ENCODE assay signal across 8 cellular contexts in the genomic region with DNA sequence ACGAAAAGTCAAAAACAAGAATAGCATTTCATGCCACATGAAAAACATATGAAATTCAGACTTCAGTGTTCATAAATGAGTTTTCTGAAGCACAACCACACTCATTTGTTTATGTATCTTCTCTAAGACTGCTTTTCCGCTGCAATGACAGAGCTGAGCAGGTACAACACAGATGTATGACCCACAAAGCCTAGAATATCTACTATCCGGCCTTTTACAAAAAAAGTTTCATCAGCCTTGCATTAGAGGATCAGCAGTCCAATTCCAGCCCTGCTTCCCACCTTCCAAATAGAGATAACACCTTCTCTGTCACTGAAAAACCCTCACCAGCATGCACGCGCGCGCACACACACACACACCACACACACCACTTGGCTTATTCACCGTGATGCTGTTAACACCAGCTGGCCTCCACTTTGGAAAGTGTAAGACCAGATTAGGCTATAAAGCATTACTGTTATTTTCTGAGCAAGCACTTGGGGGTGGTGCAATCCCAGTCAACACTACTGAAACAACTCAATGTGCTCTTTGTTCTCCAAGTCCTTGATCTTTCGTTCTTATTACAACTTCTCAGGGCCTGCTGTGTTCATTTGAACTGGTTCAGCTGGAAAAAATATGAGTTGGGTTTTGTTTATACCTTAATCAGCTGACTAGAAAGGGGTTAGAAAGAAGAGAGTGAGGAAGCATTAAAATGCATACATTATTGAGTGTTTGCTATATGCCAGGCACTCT.
DNase-seq lines count a peak whose midpoint lies in the region; ATAC-seq and TF ChIP-seq lines count a peak whose summit lies in the region.

No MANE protein-coding gene starts in this region.

- CTCF ChIA-PET in activated CD4-positive, alpha-beta memory T cell treated with anti-CD3 and anti-CD28 coated beads, Interleukin-2, amount 10 ng/mL, durations not matched to agents 7 days and 5 days (lab: Charles Lee): interaction anchor here (1.6 to 2.0 kb wide), 2 partner anchors 95 to 159 kb away, joined by 4 to 5 read pairs; no protein-coding TSS in a partner anchor

- H3K4me3 Mint-ChIP-seq in activated CD4-positive, alpha-beta memory T cell treated with anti-CD3 and anti-CD28 coated beads, Interleukin-2, amount 10 ng/mL, durations not matched to agents 7 days and 5 days: no peak overlapping the region

- H3K4me1 ChIP-seq in heart left ventricle: peaks cover 0 to 29% (median 6%) of the 10 kb centered on the region in 12 donors

- ATAC-seq in heart left ventricle (peak; percentile 57 to 92 (median 86)), HG02970 (IDR thresholded peaks at IDR 0.05; ENCODE audit: low FRiP score, unreplicated experiment) (no peak)

- WGBS in heart left ventricle, 4 donors: 70 to 88% (median 83%) methylated on average over 9 of the region's 9 CpGs

- peaks cover 32% of the 10 kb centered on the region for H3K4me1 Mint-ChIP-seq in activated CD4-positive, alpha-beta memory T cell treated with anti-CD3 and anti-CD28 coated beads, Interleukin-2, amount 10 ng/mL, durations not matched to agents 7 days and 5 days

- no peaks in the 10 kb centered on the region for H3K36me3 Mint-ChIP-seq in activated CD4-positive, alpha-beta memory T cell treated with anti-CD3 and anti-CD28 coated beads, Interleukin-2, amount 10 ng/mL, durations not matched to agents 7 days and 5 days (ENCODE audit: low read depth)

- H3K9me3 ChIP-seq in heart left ventricle: no peaks in the 10 kb centered on the region

- H3K36me3 ChIP-seq in heart left ventricle: no peaks in the 10 kb centered on the region

- POLR2A ChIA-PET in activated CD4-positive, alpha-beta memory T cell treated with anti-CD3 and anti-CD28 coated beads, Interleukin-2, amount 10 ng/mL, durations not matched to agents 7 days and 5 days (lab: Charles Lee): no interaction called here

- TF ChIP-seq POLR2A in heart left ventricle (IDR thresholded peaks at IDR 0.05): no peak

- peaks cover 1% of the 10 kb centered on the region for H3K27me3 Mint-ChIP-seq in activated CD4-positive, alpha-beta memory T cell treated with anti-CD3 and anti-CD28 coated beads, Interleukin-2, amount 10 ng/mL, durations not matched to agents 7 days and 5 days

- H3K27ac ChIP-seq in heart left ventricle (peak overlapping the region in 7 of 12 donors; percentile 23 to 64 (median 46)), substantia nigra (ENCODE audit: low read depth, low read length, poor library complexity, severe bottlenecking) (peak overlapping the region; percentile 61)

- H3K9me3 Mint-ChIP-seq in activated CD4-positive, alpha-beta memory T cell treated with anti-CD3 and anti-CD28 coated beads, Interleukin-2, amount 10 ng/mL, durations not matched to agents 7 days and 5 days: peaks cover 4% of the 10 kb centered on the region

- peak in 3 of 12 donors; percentile 25 to 37 (median 28) for TF ChIP-seq CTCF in heart left ventricle (IDR thresholded peaks at IDR 0.05)

- no peak overlapping the region for H3K4me3 ChIP-seq in heart left ventricle

- H3K27me3 ChIP-seq in heart left ventricle: no peaks in the 10 kb centered on the region

- intact Hi-C loops in heart left ventricle (cut with DNase I): loop anchor here in 7 of 10 donors (5.0 to 10.0 kb wide), 5 partner anchors 91 to 159 kb away; partner anchors contain the start of gene GLUL (in 3 of the 7)

- peak in 10 of 14 donors; percentile 4 to 63 (median 48) for DNase-seq in C1 segment of cervical spinal cord (lab: John Stamatoyannopoulos, UW)
- DNase-seq in HCEC 1CT: peak; percentile 50
- peak; percentile 19 for DNase-seq in activated CD4-positive, alpha-beta memory T cell treated with anti-CD3 and anti-CD28 coated beads, Interleukin-2, amount 10 ng/mL, durations not matched to agents 7 days and 5 days
- peak in 4 of 5 donors; percentile 30 to 77 (median 32) for DNase-seq in heart left ventricle
- DNase-seq in substantia nigra (lab: John Stamatoyannopoulos, UW): peak in 38 of 49 donors; percentile 18 to 84 (median 46)
- DNase-seq in cerebellar nuclear complex (lab: John Stamatoyannopoulos, UW): no peak
- no peak for DNase-seq in mucosa of gallbladder (ENCODE audit: low spot score)

- H3K27ac Mint-ChIP-seq in activated CD4-positive, alpha-beta memory T cell treated with anti-CD3 and anti-CD28 coated beads, Interleukin-2, amount 10 ng/mL, durations not matched to agents 7 days and 5 days: peak overlapping the region; percentile 66

Comparison
In these comparisons a context has a peak if more than half of its experiments do, and no peak if none do; other contexts are left out.
1. DNase-seq: peak in C1 segment of cervical spinal cord (10 of 14), HCEC 1CT (single experiment), activated CD4-positive, alpha-beta memory T cell treated with anti-CD3 and anti-CD28 coated beads, Interleukin-2, amount 10 ng/mL, durations not matched to agents 7 days and 5 days (single experiment), heart left ventricle (4 of 5) and substantia nigra (38 of 49); none in cerebellar nuclear complex (0 of 2) and mucosa of gallbladder (single experiment).